In the genomic region with DNA sequence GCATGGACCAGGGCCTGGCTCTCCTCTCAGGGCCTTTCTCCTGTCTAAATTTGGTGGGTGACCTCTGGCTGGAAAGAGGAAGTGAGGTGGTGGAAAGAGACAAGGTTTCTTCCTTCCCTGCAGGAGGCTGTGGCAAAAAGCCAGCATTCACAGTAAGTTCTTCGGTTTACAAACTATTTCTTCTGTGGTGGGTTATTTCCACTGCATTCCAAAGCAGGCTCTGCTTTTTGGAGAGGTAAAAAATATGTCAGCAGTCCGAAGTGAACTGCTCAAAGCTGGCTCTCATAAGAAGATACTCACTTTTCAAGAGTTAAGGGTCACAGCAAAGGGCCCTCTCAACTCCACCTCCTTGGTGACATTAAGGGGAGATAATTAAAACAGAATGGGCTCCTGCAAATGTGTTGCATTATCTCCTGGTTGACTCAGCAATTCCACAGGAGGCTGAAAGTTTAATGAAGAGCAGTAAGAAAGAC, we compare ENCODE assay signal across 12 cellular contexts. TPM values are rescaled to one million over a fixed set of nuclear protein-coding genes. Genes with fewer than 3 reads are reported as not detected.
DNase-seq lines count a peak whose midpoint lies in the region; TF ChIP-seq lines count a peak whose summit lies in the region.
"Had no signal": no experiment of that assay in that cellular context is flagged by ENCODE, and none has a peak within 500 bp of the region (broad histone marks: within the 10 kb centered on the region; RNA-seq: fewer than 3 reads in every experiment).

No MANE protein-coding gene starts in this region.

- no peaks in the 10 kb centered on the region for H3K27me3 Mint-ChIP-seq in nephron (ENCODE audit: low read depth)
- H3K27me3 Mint-ChIP-seq: activated CD4-positive, alpha-beta T cell treated with anti-CD3 and anti-CD28 coated beads, Interleukin-2, amount 10 ng/mL, durations not matched to agents 24 days and 14 days; central memory CD8-positive, alpha-beta T cell had no signal

- H3K27ac ChIP-seq in dorsolateral prefrontal cortex = no peak overlapping the region
- H3K27ac ChIP-seq: lower lobe of right lung had no signal

- no peaks in the 10 kb centered on the region for H3K36me3 Mint-ChIP-seq in nephron (ENCODE audit: low read depth)

- H3K27ac Mint-ChIP-seq in nephron = peak overlapping the region; percentile 81 to 92 (median 91)
- H3K27ac Mint-ChIP-seq: activated CD4-positive, alpha-beta T cell treated with anti-CD3 and anti-CD28 coated beads, Interleukin-2, amount 10 ng/mL, durations not matched to agents 24 days and 14 days had no signal

- H3K4me3 ChIP-seq in cardiac fibroblast (replicated peaks in 1 of 2; ENCODE audit: low read depth in 2 of 2, low read length in 2 of 2) (no peak overlapping the region), dorsolateral prefrontal cortex (no peak overlapping the region)
- H3K4me3 ChIP-seq: lower lobe of right lung had no signal

- TF ChIP-seq CTCF in cardiac fibroblast (IDR thresholded peaks at IDR 0.05; ENCODE audit: low read depth, low read length) (no peak), nephron (IDR thresholded peaks at IDR 0.05; ENCODE audit: unreplicated experiment in 3 of 3) (no peak), dorsolateral prefrontal cortex (IDR thresholded peaks at IDR 0.05 in 54 of 56, conservative IDR thresholded peaks at IDR 0.05 in 2 of 56; ENCODE audit: low read depth in 1 of 56, partially characterized antibody in 56 of 56) (no peak)

- no peaks in the 10 kb centered on the region for H3K27me3 ChIP-seq in dorsolateral prefrontal cortex

- H3K9me3 Mint-ChIP-seq in nephron = no peaks in the 10 kb centered on the region
- H3K9me3 Mint-ChIP-seq: activated CD4-positive, alpha-beta T cell treated with anti-CD3 and anti-CD28 coated beads, Interleukin-2, amount 10 ng/mL, durations not matched to agents 24 days and 14 days; central memory CD8-positive, alpha-beta T cell had no signal

- peaks cover 49% of the 10 kb centered on the region for H3K4me1 Mint-ChIP-seq in nephron
- H3K4me1 Mint-ChIP-seq: activated CD4-positive, alpha-beta T cell treated with anti-CD3 and anti-CD28 coated beads, Interleukin-2, amount 10 ng/mL, durations not matched to agents 24 days and 14 days; central memory CD8-positive, alpha-beta T cell had no signal

- DNase-seq in EH (ENCODE audit: low read depth) (peak; percentile 82), Kasumi-1 (lab: John Stamatoyannopoulos, UW) (peak; percentile 62), cardiac fibroblast (ENCODE audit: low read depth in 2 of 2) (peak; percentile 67 to 80), dorsolateral prefrontal cortex (no peak), NCI-H1417 (lab: John Stamatoyannopoulos, UW) (no peak), epidermal melanocyte (ENCODE audit: insufficient read length, low spot score) (no peak)
- no peak for DNase-seq in activated CD4-positive, CD25-positive, alpha-beta regulatory T cell treated with anti-CD3 and anti-CD28 coated beads, Interleukin-2, amount 50 U/mL, for 72 hours
- DNase-seq: activated CD4-positive, alpha-beta T cell treated with anti-CD3 and anti-CD28 coated beads, Interleukin-2, amount 10 ng/mL, durations not matched to agents 24 days and 14 days; lower lobe of right lung; stimulated activated CD4-positive, alpha-beta T cell treated with anti-CD3 and anti-CD28 coated beads, Interleukin-4, amount 100 ng/mL, for 1 hour had no signal

- H3K4me3 Mint-ChIP-seq in nephron = peak overlapping the region in 1 of 3 experiments; percentile 14
- H3K4me3 Mint-ChIP-seq: activated CD4-positive, alpha-beta T cell treated with anti-CD3 and anti-CD28 coated beads, Interleukin-2, amount 10 ng/mL, durations not matched to agents 24 days and 14 days; central memory CD8-positive, alpha-beta T cell had no signal

- intact Hi-C loops in dorsolateral prefrontal cortex (cut with DNase I) = no loop called here

RNA-seq across cellular contexts. Expression of a gene that starts 48.9 kb away (rescaled TPM):
- 10 to 100 TPM; 16.8 to 60.1 (median 33.0) TPM for total RNA-seq in dorsolateral prefrontal cortex

RNA-seq across cellular contexts. Expression of a gene that starts 50.2 kb away (rescaled TPM):
- 1 to 10 TPM; 1.1 to 6.8 (median 3.4) TPM for total RNA-seq in dorsolateral prefrontal cortex

Comparison
In these comparisons a context has a peak if more than half of its experiments do, and no peak if none do; other contexts are left out.
1. DNase-seq: peak in EH (single experiment), Kasumi-1 (2 of 2) and cardiac fibroblast (2 of 2); none in dorsolateral prefrontal cortex (0 of 10), activated CD4-positive, CD25-positive, alpha-beta regulatory T cell treated with anti-CD3 and anti-CD28 coated beads, Interleukin-2, amount 50 U/mL, for 72 hours (single experiment), NCI-H1417 (0 of 3) and epidermal melanocyte (single experiment).